8 cellular contexts compared by ENCODE assay signal in the genomic region with DNA sequence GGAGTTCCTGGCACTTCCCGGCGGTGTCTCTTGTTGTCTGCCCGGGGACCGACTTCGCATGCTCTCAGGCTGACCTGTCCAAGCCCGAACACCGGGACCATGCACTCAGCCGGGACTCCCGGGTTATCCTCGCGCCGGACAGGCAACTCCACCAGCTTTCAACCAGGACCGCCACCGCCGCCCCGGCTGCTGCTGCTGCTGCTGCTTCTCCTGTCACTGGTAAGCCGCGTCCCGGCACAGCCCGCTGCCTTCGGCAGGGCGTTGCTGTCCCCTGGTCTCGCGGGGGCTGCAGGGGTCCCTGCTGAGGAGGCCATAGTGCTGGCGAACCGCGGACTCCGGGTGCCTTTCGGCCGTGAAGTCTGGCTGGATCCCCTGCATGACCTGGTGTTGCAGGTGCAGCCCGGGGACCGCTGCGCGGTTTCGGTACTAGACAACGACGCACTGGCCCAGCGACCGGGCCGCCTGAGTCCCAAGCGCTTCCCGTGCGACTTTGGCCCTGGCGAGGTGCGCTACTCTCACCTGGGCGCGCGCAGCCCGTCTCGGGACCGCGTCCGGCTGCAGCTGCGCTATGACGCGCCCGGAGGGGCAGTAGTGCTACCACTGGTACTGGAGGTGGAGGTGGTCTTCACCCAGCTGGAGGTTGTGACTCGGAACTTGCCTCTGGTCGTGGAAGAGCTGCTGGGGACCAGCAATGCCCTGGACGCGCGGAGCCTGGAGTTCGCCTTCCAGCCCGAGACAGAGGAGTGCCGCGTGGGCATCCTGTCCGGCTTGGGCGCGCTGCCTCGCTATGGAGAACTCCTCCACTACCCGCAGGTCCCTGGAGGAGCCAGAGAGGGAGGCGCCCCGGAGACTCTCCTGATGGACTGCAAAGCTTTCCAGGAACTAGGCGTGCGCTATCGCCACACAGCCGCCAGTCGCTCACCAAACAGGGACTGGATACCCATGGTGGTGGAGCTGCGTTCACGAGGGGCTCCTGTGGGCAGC. TPM values are rescaled to one million over a fixed set of nuclear protein-coding genes. Genes with fewer than 3 reads are reported as not detected.
DNase-seq lines count a peak whose midpoint lies in the region; ATAC-seq and TF ChIP-seq lines count a peak whose summit lies in the region.

No MANE protein-coding gene starts in this region.

- H3K4me1 ChIP-seq in lower lobe of right lung (peaks cover 17% of the 10 kb centered on the region), upper lobe of left lung (peaks cover 6 to 24% (median 8%) of the 10 kb centered on the region in 4 donors), OCI-LY7 (ENCODE audit: insufficient read depth, low read length, poor library complexity, severe bottlenecking) (no peaks in the 10 kb centered on the region), adrenal gland (replicated peaks in 1 of 2) (no peaks in the 10 kb centered on the region)

- ATAC-seq in lower lobe of right lung (peak; percentile 58 to 60), upper lobe of left lung (ENCODE audit: low FRiP score in 2 of 2) (peak; percentile 54 to 66)

- H2AFZ ChIP-seq in OCI-LY7 (ENCODE audit: low read length): no peak overlapping the region

- CTCF ChIA-PET in OCI-LY7 (lab: Charles Lee; ENCODE audit: unreplicated experiment): no interaction called here

- H4K20me1 ChIP-seq in OCI-LY7 (ENCODE audit: insufficient read depth, low read length): no peaks in the 10 kb centered on the region

- H3K27me3 ChIP-seq in dorsolateral prefrontal cortex: peaks cover 0 to 53% (median 27%) of the 10 kb centered on the region in 45 donors
- peaks cover 45% of the 10 kb centered on the region for H3K27me3 ChIP-seq in lower lobe of right lung (ENCODE audit: low read depth)
- H3K27me3 ChIP-seq in upper lobe of left lung: peaks cover 0 to 3% (median 0%) of the 10 kb centered on the region in 4 donors
- peaks cover 41% of the 10 kb centered on the region for H3K27me3 ChIP-seq in adrenal gland

- TF ChIP-seq EP300 in upper lobe of left lung (IDR thresholded peaks at IDR 0.05): no peak

- H3K27ac ChIP-seq in dorsolateral prefrontal cortex: peak overlapping the region in 2 of 59 donors; percentile 40 to 59
- no peak overlapping the region for H3K27ac ChIP-seq in lower lobe of right lung
- H3K27ac ChIP-seq in upper lobe of left lung: peak overlapping the region in 2 of 4 donors; percentile 44 to 78
- H3K27ac ChIP-seq in OCI-LY7 (ENCODE audit: low read depth, low read length, poor library complexity, severe bottlenecking): no peak overlapping the region
- no peak overlapping the region for H3K27ac ChIP-seq in adrenal gland

- TF ChIP-seq POLR2A in upper lobe of left lung (IDR thresholded peaks at IDR 0.05): no peak
- TF ChIP-seq POLR2A in lower leg skin (IDR thresholded peaks at IDR 0.05): no peak
- no peak for TF ChIP-seq POLR2A in adrenal gland (IDR thresholded peaks at IDR 0.05)

- H3K4me3 ChIP-seq in dorsolateral prefrontal cortex: peak overlapping the region; percentile 36 to 82 (median 62)
- peak overlapping the region; percentile 56 for H3K4me3 ChIP-seq in lower lobe of right lung
- H3K4me3 ChIP-seq in upper lobe of left lung: peak overlapping the region; percentile 22 to 61 (median 52)
- no peak overlapping the region for H3K4me3 ChIP-seq in OCI-LY7 (ENCODE audit: low read depth, low read length, poor library complexity, severe bottlenecking)
- no peak overlapping the region for H3K4me3 ChIP-seq in lower leg skin (ENCODE audit: low read depth, poor library complexity, severe bottlenecking)
- peak overlapping the region in 1 of 4 donors; percentile 44 for H3K4me3 ChIP-seq in adrenal gland

- 3 to 7% methylated on average over 32 to 59 of the region's 80 CpGs for WGBS in upper lobe of left lung, 2 donors
- WGBS in lower leg skin, 2 donors: 0 to 6% methylated on average over 16 to 63 of the region's 80 CpGs
- WGBS in adrenal gland, 4 donors: 1 to 2% (median 2%) methylated on average over 23 to 80 of the region's 80 CpGs; no CpG with 5 or more reads in 1 of the 4 donors

- H3K36me3 ChIP-seq in lower lobe of right lung: no peaks in the 10 kb centered on the region
- H3K36me3 ChIP-seq in upper lobe of left lung: no peaks in the 10 kb centered on the region
- H3K36me3 ChIP-seq in OCI-LY7 (ENCODE audit: insufficient read depth, low read length): no peaks in the 10 kb centered on the region
- no peaks in the 10 kb centered on the region for H3K36me3 ChIP-seq in adrenal gland (replicated peaks in 1 of 2)

- H3K79me2 ChIP-seq in OCI-LY7 (ENCODE audit: insufficient read depth, low read depth, low read length): no peaks in the 10 kb centered on the region

- H3K9me3 ChIP-seq in lower lobe of right lung: no peaks in the 10 kb centered on the region
- no peaks in the 10 kb centered on the region for H3K9me3 ChIP-seq in upper lobe of left lung
- no peaks in the 10 kb centered on the region for H3K9me3 ChIP-seq in OCI-LY7 (ENCODE audit: low read length)
- no peaks in the 10 kb centered on the region for H3K9me3 ChIP-seq in adrenal gland (replicated peaks in 1 of 3)

- intact Hi-C loops in dorsolateral prefrontal cortex (cut with DNase I) (loop anchor here (2.0 to 5.0 kb wide), 6 partner anchors 75 to 230 kb away; no protein-coding TSS in a partner anchor), lower lobe of right lung (cut with DNase I) (no loop called here), OCI-LY7 (cut with micrococcal nuclease; ENCODE audit: unreplicated experiment) (no loop called here), lower leg skin (cut with DNase I; ENCODE audit: low total_unique reads) (no loop called here), adrenal gland (cut with DNase I) (no loop called here)

- DNase-seq in activated gamma-delta T cell (lab: John Stamatoyannopoulos, UW) (peak; percentile 11), activated gamma-delta T cell treated with Interleukin-2 at 50 U/mL for 16 hours (no peak), dorsolateral prefrontal cortex (peak in 3 of 10 donors; percentile 27 to 48 (median 47)), lower lobe of right lung (peak; percentile 54), upper lobe of left lung (peak; percentile 33 to 87), OCI-LY7 (ENCODE audit: low spot score) (no peak), lower leg skin (ENCODE audit: low spot score in 2 of 2) (no peak), adrenal gland (no peak)

- no TSS peak for BruUV-seq in OCI-LY7 (replicated peaks; lab: Mats Ljungman, UMichigan)

- H3K9me2 ChIP-seq in OCI-LY7 (ENCODE audit: insufficient read depth, low read length): no peaks in the 10 kb centered on the region

- POLR2A ChIA-PET in OCI-LY7 (lab: Charles Lee): no interaction called here

- no peak overlapping the region for H3K4me2 ChIP-seq in OCI-LY7 (ENCODE audit: low read length)

- TF ChIP-seq CTCF in dorsolateral prefrontal cortex (IDR thresholded peaks at IDR 0.05 in 54 of 56, conservative IDR thresholded peaks at IDR 0.05 in 2 of 56; ENCODE audit: low read depth in 1 of 56, partially characterized antibody in 56 of 56) (no peak), lower lobe of right lung (IDR thresholded peaks at IDR 0.05) (no peak), upper lobe of left lung (IDR thresholded peaks at IDR 0.05) (no peak), OCI-LY7 (conservative IDR thresholded peaks at IDR 0.05; ENCODE audit: low read length) (no peak), lower leg skin (IDR thresholded peaks at IDR 0.05) (no peak), adrenal gland (IDR thresholded peaks at IDR 0.05) (no peak)

RNA-seq across cellular contexts. Expression of a gene that starts 0.7 kb away (rescaled TPM):
- total RNA-seq in dorsolateral prefrontal cortex (1 to 10 TPM in 111 of 120 experiments, under 1 TPM in 9; 0.56 to 8.2 (median 3.0) TPM), lower lobe of right lung (14.5 TPM), upper lobe of left lung (10 to 100 TPM in 4 of 6 donors, 1 to 10 TPM in 2; 7.8 to 26.6 (median 17.3) TPM), OCI-LY7 (2022) (not detected in 2 replicates), lower leg skin (1 to 10 TPM in 1 of 4 donors, under 1 TPM in 3; 0.34 to 2.6 (median 0.59) TPM), adrenal gland (1 to 10 TPM in 2 of 8 donors, under 1 TPM in 6; 0.11 to 5.9 (median 0.58) TPM)
- total RNA-seq in OCI-LY7 (2014; rRNA removed; shearing (Covaris generic)): not detected in 2 replicates
- polyA plus RNA-seq in adrenal gland: 1 to 10 TPM in 1 of 3 donors, under 1 TPM in 2; 0.10 to 2.0 (median 0.16) TPM

Comparison
In these comparisons a context has a peak if more than half of its experiments do, and no peak if none do; other contexts are left out.
1. DNase-seq: peak in activated gamma-delta T cell (single experiment), lower lobe of right lung (single experiment) and upper lobe of left lung (2 of 2); none in activated gamma-delta T cell treated with Interleukin-2 at 50 U/mL for 16 hours (single experiment), OCI-LY7 (single experiment), lower leg skin (0 of 2) and adrenal gland (0 of 7).
2. H3K4me3 ChIP-seq: peak in dorsolateral prefrontal cortex (59 of 59), lower lobe of right lung (single experiment) and upper lobe of left lung (4 of 4); none in OCI-LY7 (single experiment) and lower leg skin (single experiment).
3. intact Hi-C loops: an anchor here in dorsolateral prefrontal cortex (2.0 to 5.0 kb wide); none called in lower lobe of right lung, OCI-LY7, lower leg skin and adrenal gland.